In genomic region chr3:23086831-23087230, GRCh38 we compare ENCODE assay signal across 20 cellular contexts.
DNase-seq lines count a peak whose midpoint lies in the region; ATAC-seq and TF ChIP-seq lines count a peak whose summit lies in the region.
"Had no signal": no experiment of that assay in that cellular context is flagged by ENCODE, and none has a peak within 500 bp of the region (broad histone marks: within the 10 kb centered on the region; RNA-seq: fewer than 3 reads in every experiment).

No MANE protein-coding gene starts in this region.

- no peaks in the 10 kb centered on the region for H3K79me1 ChIP-seq in neuronal stem cell (ENCODE audit: low read depth, low read length)

- H2AK5ac ChIP-seq in neuronal stem cell (ENCODE audit: low read depth, low read length), result no peak overlapping the region

- H3K4me2 ChIP-seq in GM23338 (no peak overlapping the region), neuronal stem cell (ENCODE audit: insufficient read depth, low read length, poor library complexity, severe bottlenecking) (no peak overlapping the region)
- H3K4me2 ChIP-seq: BLaER1 had no signal

- H3K27ac ChIP-seq in GM23338 (ENCODE audit: low read depth) (no peak overlapping the region), neuronal stem cell (replicated peaks; ENCODE audit: low read length) (peak overlapping the region; percentile 26)
- H3K27ac ChIP-seq: 22Rv1, BLaER1, C4-2B had no signal

- H3K27me3 ChIP-seq in GM23338 (ENCODE audit: insufficient read depth) (no peaks in the 10 kb centered on the region), neuronal stem cell (ENCODE audit: control insufficient read depth in 3 of 3, insufficient read depth in 3 of 3, low read depth in 1 of 3, low read length in 3 of 3) (no peaks in the 10 kb centered on the region), MG63 (no peaks in the 10 kb centered on the region)
- H3K27me3 ChIP-seq: BLaER1 had no signal

- H3K36me3 Mint-ChIP-seq in GM23338 (ENCODE audit: low read depth), result peaks cover 3% of the 10 kb centered on the region; the same call in 1 of the 3 replicates
- H3K36me3 Mint-ChIP-seq: CD4-positive, CD25-positive, alpha-beta regulatory T cell; CD8-positive, alpha-beta T cell had no signal

- H3K18ac ChIP-seq in neuronal stem cell (ENCODE audit: low read length), result no peak overlapping the region

- no peak overlapping the region for H2BK12ac ChIP-seq in neuronal stem cell (ENCODE audit: low read length)

- H3K9me3 ChIP-seq in neuronal stem cell (replicated peaks in 1 of 2; ENCODE audit: control insufficient read depth in 2 of 2, insufficient read depth in 1 of 2, low read depth in 1 of 2, low read length in 2 of 2), result no peaks in the 10 kb centered on the region
- H3K9me3 ChIP-seq in MG63, result no peaks in the 10 kb centered on the region
- H3K9me3 ChIP-seq: BLaER1, Caco-2, HAP-1 had no signal

- H3K9ac ChIP-seq in neuronal stem cell (ENCODE audit: low read depth, low read length, poor library complexity), result no peak overlapping the region
- H3K9ac ChIP-seq: BLaER1 had no signal

- no peak overlapping the region for H3K4me3 Mint-ChIP-seq in GM23338
- H3K4me3 Mint-ChIP-seq: B cell; CD4-positive, CD25-positive, alpha-beta regulatory T cell; CD8-positive, alpha-beta T cell; HFFc6 had no signal

- no peak overlapping the region for H2BK15ac ChIP-seq in neuronal stem cell (ENCODE audit: low read length)

- no peak overlapping the region for H2BK120ac ChIP-seq in neuronal stem cell (ENCODE audit: low read depth, low read length)

- no peaks in the 10 kb centered on the region for H3K9me2 ChIP-seq in GM23338 (ENCODE audit: insufficient read depth)

- 0 out of 2 replicates have a peak overlapping the region, but pooled peaks have one; percentile 52 for H2AFZ ChIP-seq in GM23338
- H2AFZ ChIP-seq in neuronal stem cell (ENCODE audit: low read length), result no peak overlapping the region

- no peak overlapping the region for H3K14ac ChIP-seq in neuronal stem cell (ENCODE audit: low read length)

- DNase-seq in GM23338 (ENCODE audit: low spot score) (no peak), hepatic stellate cell (ENCODE audit: low spot score) (peak; percentile 20), neuronal stem cell (ENCODE audit: low spot score) (no peak), stromal cell of bone marrow (ENCODE audit: low read depth) (peak; percentile 3), GM19238 (ENCODE audit: insufficient read length, low spot score) (no peak), MG63 (no peak)
- DNase-seq in stimulated activated CD4-positive, alpha-beta T cell treated with anti-CD3 and anti-CD28 coated beads, Interleukin-4, amount 100 ng/mL, for 1 hour, result no peak
- DNase-seq: Caco-2; CD4-positive, CD25-positive, alpha-beta regulatory T cell; CD8-positive, alpha-beta T cell; DMS153; DND-41; GOT3; HFFc6 had no signal

- no peak for ATAC-seq in GM23338
- ATAC-seq in GM18517 (IDR thresholded peaks at IDR 0.05; ENCODE audit: unreplicated experiment), result no peak
- ATAC-seq: CD8-positive, alpha-beta T cell had no signal

- no peaks in the 10 kb centered on the region for H3K79me2 ChIP-seq in GM23338 (replicated peaks; ENCODE audit: insufficient read depth)

- no peaks in the 10 kb centered on the region; the same call in 2 of the 3 replicates for H3K4me1 Mint-ChIP-seq in GM23338
- H3K4me1 Mint-ChIP-seq: B cell; CD4-positive, CD25-positive, alpha-beta regulatory T cell had no signal

- WGBS in neuronal stem cell (ENCODE audit: extremely low coverage in 2 of 2, insufficient read length in 2 of 2, insufficient replicate concordance in 1 of 2), 2 donors, result no CpG with 5 or more reads among the region's 2 CpGs

- H3K4me1 ChIP-seq in GM23338 (ENCODE audit: insufficient read depth), result no peaks in the 10 kb centered on the region
- peaks cover 0 to 4% of the 10 kb centered on the region in 2 donors for H3K4me1 ChIP-seq in neuronal stem cell (ENCODE audit: control insufficient read depth in 2 of 2, insufficient read depth in 1 of 2, low read depth in 1 of 2, low read length in 2 of 2)
- H3K4me1 ChIP-seq: BLaER1, Caco-2, HAP-1 had no signal

- no peak overlapping the region for H3K23ac ChIP-seq in neuronal stem cell (ENCODE audit: low read depth, low read length, poor library complexity)

- H3K27me3 Mint-ChIP-seq in GM23338 (ENCODE audit: insufficient read depth, low read depth, poor library complexity), result no peaks in the 10 kb centered on the region
- H3K27me3 Mint-ChIP-seq: B cell; CD4-positive, CD25-positive, alpha-beta regulatory T cell had no signal

- no peaks in the 10 kb centered on the region for H3F3A ChIP-seq in GM23338 (replicated peaks; ENCODE audit: low read depth)

- no peak for TF ChIP-seq CTCF in GM23338 (conservative IDR thresholded peaks at IDR 0.05; ENCODE audit: low read depth in 2 of 2)

- H4K8ac ChIP-seq in neuronal stem cell (ENCODE audit: low read depth, low read length), result no peak overlapping the region

- H3K36me3 ChIP-seq in GM23338 (ENCODE audit: insufficient read depth), result peaks cover 3% of the 10 kb centered on the region; the same call in 1 of the 2 replicates
- no peaks in the 10 kb centered on the region for H3K36me3 ChIP-seq in neuronal stem cell (replicated peaks in 1 of 2; ENCODE audit: control insufficient read depth in 2 of 2, insufficient read depth in 2 of 2, low read length in 2 of 2)
- H3K36me3 ChIP-seq in MG63, result no peaks in the 10 kb centered on the region
- H3K36me3 ChIP-seq: BLaER1, HAP-1 had no signal

- H3K4me3 ChIP-seq in GM23338, result no peak overlapping the region
- no peak overlapping the region for H3K4me3 ChIP-seq in neuronal stem cell (ENCODE audit: low read length in 2 of 2)
- H3K4me3 ChIP-seq in MG63, result no peak overlapping the region
- H3K4me3 ChIP-seq: BLaER1, HAP-1 had no signal

- no peak overlapping the region for H4K91ac ChIP-seq in neuronal stem cell (ENCODE audit: low read depth, low read length, poor library complexity)

- H3K4ac ChIP-seq in neuronal stem cell (ENCODE audit: low read length), result no peak overlapping the region

- no peak overlapping the region for H3K27ac Mint-ChIP-seq in GM23338
- H3K27ac Mint-ChIP-seq: B cell; CD4-positive, CD25-positive, alpha-beta regulatory T cell; CD8-positive, alpha-beta T cell; HFFc6 had no signal

- peaks cover 10% of the 10 kb centered on the region; the same call in 2 of the 3 replicates for H3K9me3 Mint-ChIP-seq in GM23338
- H3K9me3 Mint-ChIP-seq: CD8-positive, alpha-beta T cell; HFFc6 had no signal

- no peaks in the 10 kb centered on the region for H4K20me1 ChIP-seq in GM23338 (replicated peaks; ENCODE audit: insufficient read depth)
- H4K20me1 ChIP-seq: BLaER1 had no signal

- no peak overlapping the region for H2BK5ac ChIP-seq in neuronal stem cell (ENCODE audit: low read length)

TF ChIP-seq in GM23338, 12 proteins besides CTCF, POLR2A, EP300 and RAD21 (continues in another document):
- TF ChIP-seq ZNF462 (CRISPR knock-in tag; IDR thresholded peaks at IDR 0.05) (no peak), NANOG (IDR thresholded peaks at IDR 0.05; ENCODE audit: borderline replicate concordance) (no peak)

Comparison
In these comparisons a context has a peak if more than half of its experiments do, and no peak if none do; other contexts are left out.
1. DNase-seq: peak in hepatic stellate cell (single experiment) and stromal cell of bone marrow (single experiment); none in GM23338 (single experiment), neuronal stem cell (single experiment), GM19238 (single experiment), MG63 (single experiment) and stimulated activated CD4-positive, alpha-beta T cell treated with anti-CD3 and anti-CD28 coated beads, Interleukin-4, amount 100 ng/mL, for 1 hour (single experiment).